8 cellular contexts compared by ENCODE assay signal in genomic region chrX:55451990-55452824, GRCh38. TPM values are rescaled to one million over a fixed set of nuclear protein-coding genes. Genes with fewer than 3 reads are reported as not detected.
A peak's percentile ranks its signal among the peaks of the same experiment; 100 is the strongest.
DNase-seq lines count a peak whose midpoint lies in the region; ATAC-seq, FAIRE-seq and TF ChIP-seq lines count a peak whose summit lies in the region.

Gene MAGEH1 (plus strand): TSS chrX:55452127. CDS start chrX:55452375, 248 bp downstream.

- FAIRE-seq in urothelium cell line (lab: Jason Lieb, UNC) = no peak

- no peaks in the 10 kb centered on the region for H3K9me3 ChIP-seq in ascending aorta
- no peaks in the 10 kb centered on the region for H3K9me3 ChIP-seq in right cardiac atrium (ENCODE audit: control insufficient read depth, low read length)

- intact Hi-C loops in ascending aorta (cut with DNase I) (no loop called here), right cardiac atrium (cut with DNase I) (no loop called here)

- peak; percentile 99 for ATAC-seq in right cardiac atrium

- peaks cover 0 to 2% of the 10 kb centered on the region in 2 donors for H3K4me1 ChIP-seq in ascending aorta
- no peaks in the 10 kb centered on the region for H3K4me1 ChIP-seq in right cardiac atrium (ENCODE audit: control insufficient read depth, insufficient read depth, low read length)

- peak; percentile 78 for DNase-seq in GM06990 (ENCODE audit: extremely low read depth, insufficient read length)
- peak; percentile 65 for DNase-seq in HCEC 1CT
- peak; percentile 89 for DNase-seq in NCI-H1092 treated with DMSO at 0.1 percent for 48 hours (lab: John Stamatoyannopoulos, UW)
- peak; percentile 71 for DNase-seq in T-helper 22 cell (ENCODE audit: low read depth)
- DNase-seq in ascending aorta (ENCODE audit: low spot score in 2 of 2) = peak; percentile 51 to 91
- DNase-seq in right cardiac atrium = peak; percentile 88 to 94 (median 92)
- DNase-seq in putamen (ENCODE audit: low spot score) = peak; percentile 93
- DNase-seq in urothelium cell line (ENCODE audit: low spot score) = peak; percentile 77

- WGBS in right cardiac atrium = under 1% methylated on average over 42 of the region's 42 CpGs

- TF ChIP-seq CTCF in GM06990 (IDR thresholded peaks at IDR 0.05; ENCODE audit: insufficient read depth, low read length, poor library complexity, severe bottlenecking) = no peak
- TF ChIP-seq CTCF in ascending aorta (IDR thresholded peaks at IDR 0.05) = no peak

- peak within 1 kb of the TSS; percentile 81 to 85 for H3K27ac ChIP-seq in ascending aorta
- peak within 1 kb of the TSS; percentile 95 for H3K27ac ChIP-seq in right cardiac atrium (ENCODE audit: low read length)

- H3K4me3 ChIP-seq in GM06990 (replicated peaks; ENCODE audit: low read depth, low read length) = peak within 1 kb of the TSS; percentile 76
- peak within 1 kb of the TSS; percentile 55 to 91 for H3K4me3 ChIP-seq in ascending aorta
- peak within 1 kb of the TSS; percentile 90 for H3K4me3 ChIP-seq in right cardiac atrium (ENCODE audit: low read length)

- H3K36me3 ChIP-seq in GM06990 (ENCODE audit: control insufficient read depth, insufficient read depth, low read length) (no peaks in the 10 kb centered on the region), ascending aorta (no peaks in the 10 kb centered on the region)

- no peaks in the 10 kb centered on the region for H3K27me3 ChIP-seq in GM06990 (replicated peaks; ENCODE audit: control insufficient read depth, insufficient read depth, low read length)
- H3K27me3 ChIP-seq in ascending aorta = no peaks in the 10 kb centered on the region
- no peaks in the 10 kb centered on the region for H3K27me3 ChIP-seq in right cardiac atrium (ENCODE audit: control insufficient read depth, insufficient read depth)

RNA-seq across cellular contexts. Expression of gene MAGEH1, which starts in this region (rescaled TPM):
- total RNA-seq in ascending aorta = 37.3 TPM
- 10 to 100 TPM; 21.1 to 26.8 (median 22.7) TPM for total RNA-seq in right cardiac atrium
- 22.1 TPM for polyA plus RNA-seq in right cardiac atrium

Comparison
In these comparisons a context has a peak if more than half of its experiments do, and no peak if none do; other contexts are left out.
1. Peak in every context shown above with its lines: DNase-seq, ATAC-seq, H3K4me3 ChIP-seq and H3K27ac ChIP-seq.